8 cellular contexts compared by ENCODE assay signal in genomic region chr9:129026442-129027223, GRCh38. TPM values are rescaled to one million over a fixed set of nuclear protein-coding genes. Genes with fewer than 3 reads are reported as not detected.
DNase-seq lines count a peak whose midpoint lies in the region; ATAC-seq and TF ChIP-seq lines count a peak whose summit lies in the region.

No MANE protein-coding gene starts in this region.

- no peaks in the 10 kb centered on the region for H3K9me3 ChIP-seq in mucosa of rectum (ENCODE audit: control insufficient read depth in 2 of 2, low read length in 2 of 2)

- no peaks in the 10 kb centered on the region for H3K36me3 ChIP-seq in mucosa of rectum (ENCODE audit: control insufficient read depth in 2 of 2, insufficient read depth in 2 of 2, low read length in 2 of 2)

- no peak for ATAC-seq in central memory CD8-positive, alpha-beta T cell (replicated peaks; ENCODE audit: extremely low read depth, poor library complexity, severe bottlenecking)
- no peak for ATAC-seq in left lobe of liver
- ATAC-seq in GM19397 (IDR thresholded peaks at IDR 0.05; ENCODE audit: unreplicated experiment), result no peak

- DNase-seq in DMS79 treated with DMSO at 0.1 percent for 48 hours (lab: John Stamatoyannopoulos, UW) (peak; percentile 61), NB4 (ENCODE audit: low read depth) (no peak), epidermal melanocyte (ENCODE audit: insufficient read length, low spot score) (no peak), left lobe of liver (ENCODE audit: low spot score) (no peak)
- no peak for DNase-seq in central memory CD8-positive, alpha-beta T cell (ENCODE audit: low spot score in 2 of 2)
- no peak for DNase-seq in activated effector memory CD4-positive, alpha-beta T cell treated with anti-CD3 and anti-CD28 coated beads, Interleukin-2, amount 50 U/mL, for 16 hours

- peak overlapping the region; percentile 63 to 71 for H3K27ac ChIP-seq in mucosa of rectum (ENCODE audit: low read depth in 2 of 2, low read length in 2 of 2)

- H3K27ac Mint-ChIP-seq in central memory CD8-positive, alpha-beta T cell (ENCODE audit: low read depth), result peak overlapping the region; percentile 54

- H3K9ac ChIP-seq in mucosa of rectum (ENCODE audit: low read depth in 1 of 2, low read length in 2 of 2), result peak overlapping the region; percentile 75 to 87

- H3K4me3 Mint-ChIP-seq in central memory CD8-positive, alpha-beta T cell, result peak overlapping the region; percentile 76

- no peaks in the 10 kb centered on the region for H3K9me3 Mint-ChIP-seq in central memory CD8-positive, alpha-beta T cell

- no peaks in the 10 kb centered on the region for H3K27me3 ChIP-seq in mucosa of rectum (ENCODE audit: control insufficient read depth in 2 of 2, insufficient read depth in 2 of 2, low read length in 2 of 2)

- peaks cover 6% of the 10 kb centered on the region for H3K36me3 Mint-ChIP-seq in central memory CD8-positive, alpha-beta T cell (ENCODE audit: insufficient read depth)

- peaks cover 32% of the 10 kb centered on the region for H3K4me1 Mint-ChIP-seq in central memory CD8-positive, alpha-beta T cell

- H3K27me3 Mint-ChIP-seq in central memory CD8-positive, alpha-beta T cell, result no peaks in the 10 kb centered on the region

- H3K4me3 ChIP-seq in NB4 (ENCODE audit: low read depth, low read length), result peak overlapping the region; percentile 67
- peak overlapping the region; percentile 82 to 86 for H3K4me3 ChIP-seq in mucosa of rectum (ENCODE audit: low read length in 2 of 2)

- TF ChIP-seq POLR2A in NB4 (IDR thresholded peaks at IDR 0.05; ENCODE audit: extremely low read depth, insufficient read length), result no peak

- H3K4me1 ChIP-seq in mucosa of rectum (ENCODE audit: control insufficient read depth in 2 of 2, insufficient read depth in 2 of 2, low read length in 2 of 2), result peaks cover 11 to 22% of the 10 kb centered on the region in 2 donors

- no peak for TF ChIP-seq CTCF in NB4 (IDR thresholded peaks at IDR 0.05; ENCODE audit: low read depth, low read length)

RNA-seq across cellular contexts. Expression of gene SH3GLB2, which starts 1.5 kb away (rescaled TPM):
- 31.3 TPM for total RNA-seq in left lobe of liver

RNA-seq across cellular contexts. Expression of gene MIGA2, which starts 9.8 kb away (rescaled TPM):
- total RNA-seq in left lobe of liver, result 22.1 TPM

RNA-seq across cellular contexts. Expression of gene DOLPP1, which starts 54.3 kb away (rescaled TPM):
- total RNA-seq in left lobe of liver, result 21.7 TPM
